In the genomic region with DNA sequence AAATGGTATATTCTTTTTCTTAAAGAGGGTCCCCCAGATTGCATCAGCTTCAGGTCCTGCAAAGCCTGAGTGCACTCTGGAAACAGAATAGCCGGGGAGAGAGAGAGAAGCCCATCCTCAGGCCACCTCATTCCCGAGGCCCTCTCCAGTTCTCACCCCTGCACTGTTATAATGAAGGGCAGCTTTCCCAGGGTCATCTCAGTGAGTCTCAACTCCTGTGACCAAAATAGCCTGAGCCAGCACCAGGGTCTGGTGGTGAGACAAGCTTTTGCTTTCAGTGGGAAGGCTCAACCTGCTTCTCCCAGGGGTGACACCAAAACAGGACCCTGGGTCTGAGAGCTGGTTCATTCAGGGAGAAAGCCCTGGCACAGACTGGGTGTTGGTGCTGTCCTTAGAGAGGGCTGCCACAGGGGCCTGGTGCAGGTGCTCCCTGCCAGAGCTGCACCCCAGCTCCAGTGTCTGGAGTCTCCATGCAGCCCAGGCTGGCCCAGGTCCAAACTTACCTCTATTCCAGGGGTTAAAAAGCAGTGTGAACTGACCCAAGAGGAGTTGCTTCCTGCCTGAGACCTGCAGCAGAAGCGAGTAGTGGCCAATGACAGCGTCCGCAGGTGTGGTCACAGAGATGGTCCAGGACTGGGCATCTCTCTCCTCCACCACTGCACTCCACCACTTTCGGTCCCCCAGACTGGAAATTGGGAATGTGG, we compare ENCODE assay signal across 1 cellular context.
TF ChIP-seq lines count a peak whose summit lies in the region.

No MANE protein-coding gene starts in this region.

TF ChIP-seq in HepG2, 621 proteins besides CTCF, POLR2A, EP300 and RAD21:
- TF ChIP-seq TARDBP (CRISPR knock-in tag; IDR thresholded peaks at IDR 0.05) (no peak), ZNF567 (CRISPR knock-in tag; IDR thresholded peaks at IDR 0.05; ENCODE audit: borderline replicate concordance) (no peak), NFYB (CRISPR knock-in tag; IDR thresholded peaks at IDR 0.05) (no peak), SMAD1 (CRISPR knock-in tag; IDR thresholded peaks at IDR 0.05; ENCODE audit: borderline replicate concordance, low read depth) (no peak)
